Comparison of ENCODE assay signal across 8 cellular contexts in the genomic region with DNA sequence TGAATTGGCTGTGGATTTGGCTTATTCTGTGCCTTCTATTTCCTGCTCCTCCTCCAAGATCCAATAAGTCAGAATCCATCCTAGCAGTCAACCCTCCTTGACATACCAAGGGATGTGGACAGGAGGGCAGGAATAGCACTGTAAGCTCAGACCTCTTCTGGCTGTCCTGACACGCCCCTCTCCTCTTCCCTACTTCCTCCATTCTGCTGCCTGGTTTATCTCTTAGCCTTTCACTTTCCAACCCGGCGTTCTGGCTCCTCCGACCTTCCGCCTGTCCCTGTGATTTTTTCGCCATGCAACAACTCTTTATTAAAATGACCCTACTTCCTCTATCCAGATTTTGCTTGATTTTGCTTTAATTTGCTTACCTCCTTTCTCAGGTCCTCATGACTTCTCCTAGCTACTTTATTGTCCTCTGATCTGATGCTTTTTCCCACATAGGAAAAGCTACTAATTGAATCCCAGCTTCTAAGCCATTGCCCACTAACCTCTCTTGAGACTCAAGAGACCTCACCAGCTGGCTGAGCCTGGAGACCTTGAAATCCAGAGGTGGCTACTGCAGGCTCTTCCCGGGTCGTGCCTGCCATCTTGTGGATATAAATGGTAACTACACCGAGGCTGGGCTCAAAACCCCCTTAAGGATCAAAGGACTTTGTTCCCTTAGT.
A peak's percentile ranks its signal among the peaks of the same experiment; 100 is the strongest.
DNase-seq lines count a peak whose midpoint lies in the region; ATAC-seq and TF ChIP-seq lines count a peak whose summit lies in the region.

No MANE protein-coding gene starts in this region.

- no peak overlapping the region for H3K27ac Mint-ChIP-seq in naive B cell

- H3K27ac ChIP-seq in testis, result no peak overlapping the region

- peaks cover 10 to 17% (median 16%) of the 10 kb centered on the region in 3 donors for H3K4me1 Mint-ChIP-seq in naive B cell

- no peaks in the 10 kb centered on the region for H3K9me3 Mint-ChIP-seq in naive B cell

- WGBS in testis, 2 donors, result 13 to 14% methylated on average over 9 of the region's 9 CpGs

- ATAC-seq in GM18867 (IDR thresholded peaks at IDR 0.05; ENCODE audit: unreplicated experiment) (peak; percentile 80), HG03135 (IDR thresholded peaks at IDR 0.05; ENCODE audit: unreplicated experiment) (peak; percentile 65), naive B cell (ENCODE audit: low read depth in 2 of 2) (no peak)

- intact Hi-C loops in testis (cut with DNase I; ENCODE audit: low total_unique reads), result no loop called here

- H3K36me3 Mint-ChIP-seq in naive B cell, result no peaks in the 10 kb centered on the region

- H3K36me3 ChIP-seq in BJ (ENCODE audit: control insufficient read depth, insufficient read depth, low read length) (no peaks in the 10 kb centered on the region), testis (ENCODE audit: low read depth, missing control alignments) (no peaks in the 10 kb centered on the region)

- peaks cover 29 to 48% (median 43%) of the 10 kb centered on the region in 3 donors for H3K27me3 Mint-ChIP-seq in naive B cell

- H3K4me1 ChIP-seq in testis, result no peaks in the 10 kb centered on the region

- no peak for TF ChIP-seq POLR2A in testis (IDR thresholded peaks at IDR 0.05)

- POLR2A ChIA-PET in BJ (lab: Charles Lee), result no interaction called here

- H3K9me3 ChIP-seq in testis, result no peaks in the 10 kb centered on the region

- DNase-seq in BJ (ENCODE audit: low read depth) (no peak), NCI-H446 treated with DMSO at 0.1 percent for 48 hours (lab: John Stamatoyannopoulos, UW) (peak; percentile 64), epithelial cell of esophagus (ENCODE audit: low read depth) (peak; percentile 50), naive B cell (peak; percentile 3), testis (peak; percentile 82)
- DNase-seq in activated CD4-positive, alpha-beta T cell treated with anti-CD3 and anti-CD28 coated beads, Interleukin-2, amount 50 U/mL, for 48 hours, result peak; percentile 55 to 64

- CTCF ChIA-PET in BJ (lab: Yijun Ruan, JAX), result interaction anchor here (0.9 to 1.6 kb wide), 3 partner anchors 9 to 951 kb away, joined by 3 to 5 read pairs (median 3); no protein-coding TSS in a partner anchor

- no peaks in the 10 kb centered on the region for H3K27me3 ChIP-seq in BJ (ENCODE audit: control insufficient read depth, insufficient read depth, low read length)
- H3K27me3 ChIP-seq in testis, result no peaks in the 10 kb centered on the region

- TF ChIP-seq CTCF in BJ (IDR thresholded peaks at IDR 0.05; ENCODE audit: insufficient read depth, low read depth, low read length), result peak; percentile 66
- TF ChIP-seq CTCF in epithelial cell of esophagus (IDR thresholded peaks at IDR 0.05; ENCODE audit: insufficient read depth, low read depth, low read length, missing control alignments), result peak; percentile 69
- TF ChIP-seq CTCF in testis (IDR thresholded peaks at IDR 0.05), result peak; percentile 60 to 86 (median 77)

- H3K4me3 Mint-ChIP-seq in naive B cell, result peak overlapping the region in 1 of 8 donors; percentile 30

- H3K4me3 ChIP-seq in BJ (ENCODE audit: low read depth, low read length) (no peak overlapping the region), epithelial cell of esophagus (ENCODE audit: low read length) (no peak overlapping the region), testis (no peak overlapping the region)

Comparison
In these comparisons a context has a peak if more than half of its experiments do, and no peak if none do; other contexts are left out.
1. ATAC-seq: peak in GM18867 (single experiment) and HG03135 (single experiment); none in naive B cell (0 of 2).
2. Peak in every context shown above with its lines, with median percentiles within 50 percentile points of each other: CTCF ChIP-seq.